ENCODE assay signal across 8 cellular contexts in genomic region chr1:211382714-211383480, GRCh38. TPM values are rescaled to one million over a fixed set of nuclear protein-coding genes. Genes with fewer than 3 reads are reported as not detected.
DNase-seq lines count a peak whose midpoint lies in the region; ATAC-seq and TF ChIP-seq lines count a peak whose summit lies in the region.

No MANE protein-coding gene starts in this region.

- H3K4me3 ChIP-seq in WI38 (ENCODE audit: low read depth, low read length) (peak overlapping the region; percentile 72), mammary epithelial cell (replicated peaks in 1 of 3; ENCODE audit: insufficient read depth in 1 of 3, low read depth in 2 of 3, low read length in 3 of 3) (peak overlapping the region; percentile 52 to 70 (median 56)), skin epidermis (peak overlapping the region; percentile 47 to 78 (median 53))

- dilution Hi-C loops in mammary epithelial cell (cut with HindIII; ENCODE audit: low sequenced_read_pairs) = no loop called here

- H3K27ac ChIP-seq in mammary epithelial cell (ENCODE audit: insufficient read depth, low read depth, low read length) = peak overlapping the region; percentile 83
- H3K27ac ChIP-seq in skin epidermis = peak overlapping the region; percentile 85 to 99 (median 93)

- intact Hi-C loops in mammary epithelial cell (cut with micrococcal nuclease) = loop anchor here (1.0 kb wide), 1 partner anchor 56 kb away; no protein-coding TSS in a partner anchor

- no peaks in the 10 kb centered on the region for H3K36me3 ChIP-seq in mammary epithelial cell (ENCODE audit: insufficient read depth, low read length)

- H3K9ac ChIP-seq in mammary epithelial cell (ENCODE audit: insufficient read depth, low read length) = peak overlapping the region; percentile 83

- no peaks in the 10 kb centered on the region for H3K9me3 ChIP-seq in mammary epithelial cell (replicated peaks; ENCODE audit: insufficient read depth, low read length)

- H3K27me3 ChIP-seq in mammary epithelial cell (ENCODE audit: insufficient read depth, low read length) = no peaks in the 10 kb centered on the region

- TF ChIP-seq CTCF in WI38 (IDR thresholded peaks at IDR 0.05; ENCODE audit: low read depth, low read length) (no peak), mammary epithelial cell (conservative IDR thresholded peaks at IDR 0.05 in 1 of 2, IDR thresholded peaks at IDR 0.05 in 1 of 2; ENCODE audit: extremely low read depth in 1 of 2, insufficient read depth in 1 of 2, low read depth in 1 of 2, low read length in 2 of 2) (no peak)

- BruUV-seq in mammary epithelial cell (replicated peaks; lab: Mats Ljungman, UMichigan) = TSS peak; percentile 80

- CTCF ChIA-PET in mammary epithelial cell (lab: Charles Lee; ENCODE audit: low non-redundant PET) = interaction anchor here (0.6 kb wide), 1 partner anchor 139 kb away, joined by 3 read pairs; no protein-coding TSS in a partner anchor

- H4K20me1 ChIP-seq in mammary epithelial cell (ENCODE audit: insufficient read depth, low read length) = no peaks in the 10 kb centered on the region

- 3% methylated on average over 27 of the region's 49 CpGs for WGBS in mammary epithelial cell (ENCODE audit: low coverage, missing lambda C conversion rate)

- ATAC-seq in GM18858 (IDR thresholded peaks at IDR 0.05; ENCODE audit: unreplicated experiment) (peak; percentile 88), HG03064 (IDR thresholded peaks at IDR 0.05; ENCODE audit: low read depth, unreplicated experiment) (peak; percentile 94)

- peak; percentile 96 for DNase-seq in A172 (ENCODE audit: low spot score)
- peak; percentile 97 for DNase-seq in NCI-H2196 (lab: John Stamatoyannopoulos, UW; ENCODE audit: unreplicated experiment)
- DNase-seq in mammary epithelial cell = peak; percentile 82
- peak; percentile 91 for DNase-seq in iPS-NIHi7 (ENCODE audit: extremely low spot score)

- in situ Hi-C loops in mammary epithelial cell (cut with MboI; ENCODE audit: low sequenced_read_pairs in 2 of 2) = no loop called here

- H2AFZ ChIP-seq in mammary epithelial cell (ENCODE audit: low read depth, low read length) = peak overlapping the region; percentile 98

- H3K4me1 ChIP-seq in mammary epithelial cell (ENCODE audit: insufficient read depth, low read length) = peaks cover 4% of the 10 kb centered on the region

- H3K79me2 ChIP-seq in mammary epithelial cell (ENCODE audit: insufficient read depth, low read length) = peaks cover 9% of the 10 kb centered on the region

- H3K4me2 ChIP-seq in mammary epithelial cell (ENCODE audit: insufficient read depth, low read depth, low read length) = peak overlapping the region; percentile 82

RNA-seq across cellular contexts. Expression of gene TRAF5, which starts 56.3 kb away (rescaled TPM):
- total RNA-seq in A172 (2014; rRNA removed; shearing (Covaris generic)) = 9.4 and 9.5 TPM in 2 replicates
- 1 to 10 TPM; 2.2 to 9.0 TPM for total RNA-seq in mammary epithelial cell
- polyA plus RNA-seq in mammary epithelial cell = 1.7 TPM
- polyA minus RNA-seq in mammary epithelial cell = 2.5 TPM

Comparison
In these comparisons a context has a peak if more than half of its experiments do, and no peak if none do; other contexts are left out.
1. Peak in every context shown above with its lines: DNase-seq, ATAC-seq, H3K4me3 ChIP-seq and H3K27ac ChIP-seq.